Comparison of ENCODE assay signal across 2 cellular contexts in genomic region chr6:49604080-49604479, GRCh38. TPM values are rescaled to one million over a fixed set of nuclear protein-coding genes. Genes with fewer than 3 reads are reported as not detected.
"Had no signal": no experiment of that assay in that cellular context is flagged by ENCODE, and none has a peak within 500 bp of the region (broad histone marks: within the 10 kb centered on the region; RNA-seq: fewer than 3 reads in every experiment).

No MANE protein-coding gene starts in this region.

RNA-seq across cellular contexts. Expression of gene RHAG, which starts 32.6 kb away (rescaled TPM):
- total RNA-seq: G401 had no signal

RNA-seq across cellular contexts. Expression of gene C6orf141, which starts 53.6 kb away (rescaled TPM):
- total RNA-seq: GM12878 had no signal
